24 cellular contexts compared by ENCODE assay signal in the genomic region with DNA sequence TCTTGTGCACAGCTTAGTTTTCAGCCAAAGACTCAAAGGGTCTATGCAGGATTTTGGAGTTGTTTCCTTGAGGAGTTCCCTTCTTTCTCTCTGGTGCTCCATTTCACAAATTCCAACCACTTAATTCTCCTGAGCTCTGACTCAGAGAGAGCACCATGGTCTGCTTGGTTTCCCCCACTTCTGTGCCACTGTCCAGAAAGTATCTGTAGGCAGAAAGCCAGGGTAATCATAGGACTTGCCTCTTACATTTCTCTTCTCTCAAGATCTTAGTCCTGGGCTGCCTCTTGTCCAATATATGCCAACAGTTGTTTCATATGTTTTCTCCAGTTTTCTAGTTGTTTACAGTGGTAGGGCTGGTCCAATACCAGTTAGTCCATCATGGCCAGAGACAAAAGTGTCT. TPM values are rescaled to one million over a fixed set of nuclear protein-coding genes. Genes with fewer than 3 reads are reported as not detected.
"Had no signal": no experiment of that assay in that cellular context is flagged by ENCODE, and none has a peak within 500 bp of the region (broad histone marks: within the 10 kb centered on the region; RNA-seq: fewer than 3 reads in every experiment).

No MANE protein-coding gene starts in this region.

- H3K4me3 ChIP-seq: esophagus muscularis mucosa, gastrocnemius medialis, heart right ventricle, mucosa of descending colon, ovary, skin epidermis, suprapubic skin, thyroid gland, upper lobe of right lung, vagina had no signal

- H3K27ac ChIP-seq: epithelial cell of prostate, esophagus muscularis mucosa, gastrocnemius medialis, heart right ventricle, neutrophil, ovary, skin epidermis, suprapubic skin, thyroid gland, upper lobe of right lung, vagina had no signal

- H3K27me3 ChIP-seq: esophagus muscularis mucosa, gastrocnemius medialis, thyroid gland, vagina had no signal

- H3K9me3 ChIP-seq: gastrocnemius medialis, mucosa of descending colon, neutrophil, ovary, suprapubic skin, thyroid gland, vagina had no signal

- DNase-seq: effector memory CD8-positive, alpha-beta T cell; gastrocnemius medialis; heart right ventricle; hypothalamus; mammary epithelial cell; mucosa of descending colon; naive thymus-derived CD8-positive, alpha-beta T cell; ovary; retina; stimulated activated CD4-positive, alpha-beta T cell treated with anti-CD3 and anti-CD28 coated beads, Interleukin-2, amount 100 ng/mL, for 24 hours; stimulated activated naive CD4-positive, alpha-beta T cell treated with Interleukin-2 at 50 U/mL for 16 hours; thyroid gland had no signal

- ATAC-seq: effector memory CD8-positive, alpha-beta T cell; gastrocnemius medialis; heart right ventricle; left lobe of liver; mucosa of descending colon; naive thymus-derived CD8-positive, alpha-beta T cell; sciatic nerve; upper lobe of right lung had no signal

- H3K4me1 ChIP-seq: esophagus muscularis mucosa, gastrocnemius medialis, heart right ventricle, suprapubic skin, thyroid gland, upper lobe of right lung, vagina had no signal

- H3K36me3 ChIP-seq: esophagus muscularis mucosa, gastrocnemius medialis, heart right ventricle, neutrophil, ovary, suprapubic skin, thyroid gland, upper lobe of right lung, vagina had no signal

RNA-seq across cellular contexts. Expression of a gene that starts 6.4 kb away (rescaled TPM):
- total RNA-seq: gastrocnemius medialis; heart right ventricle; left lobe of liver; lower leg skin; mammary epithelial cell; naive thymus-derived CD8-positive, alpha-beta T cell; ovary; progenitor cell of endocrine pancreas; sciatic nerve; suprapubic skin; thyroid gland; upper lobe of right lung; vagina had no signal
- polyA plus RNA-seq: heart right ventricle, mammary epithelial cell, neural cell, ovary had no signal

RNA-seq across cellular contexts. Expression of a gene that starts 25.8 kb away (rescaled TPM):
- total RNA-seq: naive thymus-derived CD8-positive, alpha-beta T cell had no signal
- polyA plus RNA-seq: naive thymus-derived CD8-positive, alpha-beta T cell; neural cell had no signal
